Comparison of ENCODE assay signal across 18 cellular contexts in the genomic region with DNA sequence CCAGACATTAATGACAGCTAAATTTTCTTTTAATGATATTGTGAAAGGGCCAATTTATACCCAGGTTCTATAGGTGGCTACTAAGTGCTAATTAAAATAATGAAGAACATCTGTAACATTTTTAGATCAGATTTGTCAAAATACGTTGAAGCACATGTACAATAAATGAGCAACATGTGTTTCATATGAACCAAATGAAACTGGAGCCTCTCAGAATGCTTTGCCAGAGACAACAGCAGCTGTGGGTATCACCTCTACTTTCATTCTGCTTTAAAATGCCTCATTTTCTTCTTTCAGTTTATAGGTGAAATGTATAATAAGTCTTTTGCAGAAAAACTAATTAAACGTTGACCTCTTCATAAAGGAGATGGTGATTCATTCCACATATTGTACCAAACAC. TPM values are rescaled to one million over a fixed set of nuclear protein-coding genes. Genes with fewer than 3 reads are reported as not detected.
DNase-seq lines count a peak whose midpoint lies in the region; ATAC-seq and TF ChIP-seq lines count a peak whose summit lies in the region.
"Had no signal": no experiment of that assay in that cellular context is flagged by ENCODE, and none has a peak within 500 bp of the region (broad histone marks: within the 10 kb centered on the region; RNA-seq: fewer than 3 reads in every experiment).

No MANE protein-coding gene starts in this region.

- intact Hi-C loops in activated CD8-positive, alpha-beta T cell treated with anti-CD3 and anti-CD28 coated beads for 36 hours (cut with micrococcal nuclease) = no loop called here

- TF ChIP-seq POLR2A in erythroblast (IDR thresholded peaks at IDR 0.05; ENCODE audit: low read length) = no peak

- H3K4me1 Mint-ChIP-seq in stimulated activated memory B cell treated with anti-CD40 and anti-IgM and Interleukin-4, amounts not matched to agents 10 μg/mL and 1 μg/mL and 100 μg/mL, for 72 hours = no peaks in the 10 kb centered on the region
- H3K4me1 Mint-ChIP-seq in activated CD8-positive, alpha-beta T cell treated with anti-CD3 and anti-CD28 coated beads for 36 hours (ENCODE audit: low read depth) = no peaks in the 10 kb centered on the region
- H3K4me1 Mint-ChIP-seq: stimulated activated naive B cell treated with anti-CD40 and anti-IgM and Interleukin-4, amounts not matched to agents 10 μg/mL and 1 μg/mL and 100 μg/mL, for 72 hours had no signal

- H3K27ac Mint-ChIP-seq in stimulated activated memory B cell treated with anti-CD40 and anti-IgM and Interleukin-4, amounts not matched to agents 10 μg/mL and 1 μg/mL and 100 μg/mL, for 72 hours = no peak overlapping the region
- H3K27ac Mint-ChIP-seq in activated CD8-positive, alpha-beta T cell treated with anti-CD3 and anti-CD28 coated beads for 36 hours = no peak overlapping the region
- H3K27ac Mint-ChIP-seq: stimulated activated naive B cell treated with anti-CD40 and anti-IgM and Interleukin-4, amounts not matched to agents 10 μg/mL and 1 μg/mL and 100 μg/mL, for 72 hours; T-helper 1 cell treated with Interleukin-12 subunit alpha and Interleukin-12 subunit beta and Interleukin-4 antibody, amounts not matched to agents 30 μg/mL and 1 μg/mL, for 36 hours had no signal

- POLR2A ChIA-PET in activated CD8-positive, alpha-beta T cell treated with anti-CD3 and anti-CD28 coated beads for 36 hours (lab: Charles Lee) = no interaction called here

- no peaks in the 10 kb centered on the region for H3K27me3 Mint-ChIP-seq in stimulated activated memory B cell treated with anti-CD40 and anti-IgM and Interleukin-4, amounts not matched to agents 10 μg/mL and 1 μg/mL and 100 μg/mL, for 72 hours
- H3K27me3 Mint-ChIP-seq in activated CD8-positive, alpha-beta T cell treated with anti-CD3 and anti-CD28 coated beads for 36 hours = no peaks in the 10 kb centered on the region
- H3K27me3 Mint-ChIP-seq: stimulated activated naive B cell treated with anti-CD40 and anti-IgM and Interleukin-4, amounts not matched to agents 10 μg/mL and 1 μg/mL and 100 μg/mL, for 72 hours had no signal

- H3K4me3 Mint-ChIP-seq in stimulated activated memory B cell treated with anti-CD40 and anti-IgM and Interleukin-4, amounts not matched to agents 10 μg/mL and 1 μg/mL and 100 μg/mL, for 72 hours = no peak overlapping the region
- H3K4me3 Mint-ChIP-seq in activated CD8-positive, alpha-beta T cell treated with anti-CD3 and anti-CD28 coated beads for 36 hours = no peak overlapping the region
- H3K4me3 Mint-ChIP-seq: stimulated activated naive B cell treated with anti-CD40 and anti-IgM and Interleukin-4, amounts not matched to agents 10 μg/mL and 1 μg/mL and 100 μg/mL, for 72 hours; T-helper 1 cell treated with Interleukin-12 subunit alpha and Interleukin-12 subunit beta and Interleukin-4 antibody, amounts not matched to agents 30 μg/mL and 1 μg/mL, for 36 hours had no signal

- CTCF ChIA-PET in activated CD8-positive, alpha-beta T cell treated with anti-CD3 and anti-CD28 coated beads for 36 hours (lab: Charles Lee) = no interaction called here

- no peaks in the 10 kb centered on the region for H3K9me3 Mint-ChIP-seq in stimulated activated memory B cell treated with anti-CD40 and anti-IgM and Interleukin-4, amounts not matched to agents 10 μg/mL and 1 μg/mL and 100 μg/mL, for 72 hours
- H3K9me3 Mint-ChIP-seq in activated CD8-positive, alpha-beta T cell treated with anti-CD3 and anti-CD28 coated beads for 36 hours = peaks cover 1% of the 10 kb centered on the region
- H3K9me3 Mint-ChIP-seq: stimulated activated naive B cell treated with anti-CD40 and anti-IgM and Interleukin-4, amounts not matched to agents 10 μg/mL and 1 μg/mL and 100 μg/mL, for 72 hours; T-helper 1 cell treated with Interleukin-12 subunit alpha and Interleukin-12 subunit beta and Interleukin-4 antibody, amounts not matched to agents 30 μg/mL and 1 μg/mL, for 36 hours had no signal

- peak; percentile 41 for DNase-seq in fibroblast of peridontal ligament (ENCODE audit: extremely low read depth)
- DNase-seq in erythroblast (lab: John Stamatoyannopoulos, UW) = no peak
- DNase-seq in activated CD8-positive, alpha-beta T cell treated with anti-CD3 and anti-CD28 coated beads for 36 hours = no peak
- DNase-seq: activated CD4-positive, alpha-beta T cell treated with anti-CD3 and anti-CD28 coated beads, Interleukin-2, amount 50 U/mL, for 1 hour; activated effector memory CD4-positive, alpha-beta T cell treated with Interleukin-2 at 50 U/mL for 16 hours; body of pancreas; DMS53; Kasumi-1; mucosa of descending colon; stimulated activated CD4-positive, alpha-beta T cell treated with anti-CD3 and anti-CD28 coated beads, Interleukin-2, amount 100 ng/mL, for 48 hours; stimulated activated naive B cell treated with anti-CD40 and anti-IgM and Interleukin-4, amounts not matched to agents 10 μg/mL and 1 μg/mL and 100 μg/mL, for 72 hours had no signal

- no peaks in the 10 kb centered on the region for H3K36me3 Mint-ChIP-seq in stimulated activated memory B cell treated with anti-CD40 and anti-IgM and Interleukin-4, amounts not matched to agents 10 μg/mL and 1 μg/mL and 100 μg/mL, for 72 hours
- H3K36me3 Mint-ChIP-seq in activated CD8-positive, alpha-beta T cell treated with anti-CD3 and anti-CD28 coated beads for 36 hours (ENCODE audit: low read depth) = no peaks in the 10 kb centered on the region
- H3K36me3 Mint-ChIP-seq: stimulated activated naive B cell treated with anti-CD40 and anti-IgM and Interleukin-4, amounts not matched to agents 10 μg/mL and 1 μg/mL and 100 μg/mL, for 72 hours had no signal

- ATAC-seq in GM18868 (IDR thresholded peaks at IDR 0.05; ENCODE audit: unreplicated experiment) (peak; percentile 68), GM21529 (IDR thresholded peaks at IDR 0.05; ENCODE audit: unreplicated experiment) (peak; percentile 88), HG03280 (IDR thresholded peaks at IDR 0.05; ENCODE audit: unreplicated experiment) (peak; percentile 94), GM21447 (IDR thresholded peaks at IDR 0.05; ENCODE audit: unreplicated experiment) (no peak)
- no peak for ATAC-seq in stimulated activated memory B cell treated with anti-CD40 and anti-IgM and Interleukin-4, amounts not matched to agents 10 μg/mL and 1 μg/mL and 100 μg/mL, for 72 hours
- no peak for ATAC-seq in activated CD8-positive, alpha-beta T cell treated with anti-CD3 and anti-CD28 coated beads for 36 hours
- ATAC-seq: body of pancreas; mucosa of descending colon; stimulated activated naive B cell treated with anti-CD40 and anti-IgM and Interleukin-4, amounts not matched to agents 10 μg/mL and 1 μg/mL and 100 μg/mL, for 72 hours had no signal

- TF ChIP-seq CTCF in activated CD8-positive, alpha-beta T cell treated with anti-CD3 and anti-CD28 coated beads for 36 hours (IDR thresholded peaks at IDR 0.05) = no peak

RNA-seq across cellular contexts. Expression of gene MYF6, which starts 26.1 kb away (rescaled TPM):
- total RNA-seq in activated CD8-positive, alpha-beta T cell treated with anti-CD3 and anti-CD28 coated beads for 36 hours = not detected
- total RNA-seq: body of pancreas, kidney epithelial cell, mucosa of descending colon had no signal

RNA-seq across cellular contexts. Expression of gene MYF5, which starts 35.4 kb away (rescaled TPM):
- not detected for total RNA-seq in activated CD8-positive, alpha-beta T cell treated with anti-CD3 and anti-CD28 coated beads for 36 hours
- total RNA-seq: body of pancreas, kidney epithelial cell, mucosa of descending colon had no signal

Comparison
In these comparisons a context has a peak if more than half of its experiments do, and no peak if none do; other contexts are left out.
1. ATAC-seq: peak in GM18868 (single experiment), GM21529 (single experiment) and HG03280 (single experiment); none in GM21447 (single experiment), stimulated activated memory B cell treated with anti-CD40 and anti-IgM and Interleukin-4, amounts not matched to agents 10 μg/mL and 1 μg/mL and 100 μg/mL, for 72 hours (single experiment) and activated CD8-positive, alpha-beta T cell treated with anti-CD3 and anti-CD28 coated beads for 36 hours (single experiment).